13 cellular contexts compared by ENCODE assay signal in the genomic region with DNA sequence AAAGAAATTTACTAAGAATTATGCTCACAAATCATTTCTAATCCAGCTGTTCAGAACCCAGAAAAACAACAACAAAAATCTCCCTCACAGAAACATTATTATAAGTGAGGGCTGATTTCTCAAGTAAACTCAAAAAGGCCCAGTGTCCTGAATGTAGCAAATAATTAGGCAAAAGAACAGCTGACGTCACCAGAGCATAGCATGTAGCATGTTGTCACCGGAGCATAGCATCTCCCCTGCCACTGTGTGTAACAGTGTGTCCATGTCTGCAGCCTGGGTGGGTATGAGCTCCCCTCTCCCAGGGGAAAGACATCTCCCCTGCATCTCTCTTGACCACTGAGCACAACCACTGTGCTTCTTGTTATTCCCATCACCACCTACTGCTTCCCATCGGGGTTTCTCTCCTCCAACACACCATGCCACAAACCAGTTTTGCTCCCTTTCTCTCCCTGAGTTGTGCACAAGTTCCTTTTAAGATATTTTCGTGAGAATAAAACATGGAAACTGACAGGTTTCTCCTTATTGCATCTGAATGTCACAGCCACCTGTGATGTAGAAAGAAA.
"Had no signal": no experiment of that assay in that cellular context is flagged by ENCODE, and none has a peak within 500 bp of the region (broad histone marks: within the 10 kb centered on the region; RNA-seq: fewer than 3 reads in every experiment).

No MANE protein-coding gene starts in this region.

- H3K36me3 ChIP-seq: ovary, upper lobe of left lung had no signal

- H3K27me3 ChIP-seq: ovary, stomach, upper lobe of left lung had no signal

- H3K4me3 ChIP-seq: ovary, stomach, upper lobe of left lung had no signal

- DNase-seq: amniotic stem cell, cerebellar nuclear complex, dermis blood vessel endothelial cell, endodermal cell, erythroblast, glutamatergic neuron, islet precursor cell, ovary, retina, small intestine, stomach, T-helper 17 cell, upper lobe of left lung had no signal

- H3K27ac ChIP-seq: ovary, upper lobe of left lung had no signal

- H3K9me3 ChIP-seq: ovary, stomach, upper lobe of left lung had no signal
